In genomic region chr3:61564405-61565059, GRCh38 we compare ENCODE assay signal across 8 cellular contexts. TPM values are rescaled to one million over a fixed set of nuclear protein-coding genes. Genes with fewer than 3 reads are reported as not detected.
DNase-seq lines count a peak whose midpoint lies in the region; ATAC-seq and TF ChIP-seq lines count a peak whose summit lies in the region.

No MANE protein-coding gene starts in this region.

- H3K36me3 ChIP-seq in left lung (no peaks in the 10 kb centered on the region), stomach smooth muscle (ENCODE audit: control insufficient read depth in 2 of 2, insufficient read depth in 2 of 2, low read length in 2 of 2) (no peaks in the 10 kb centered on the region)

- no peaks in the 10 kb centered on the region for H3K4me1 Mint-ChIP-seq in Calu3 (ENCODE audit: low read depth, unreplicated experiment)

- CTCF ChIA-PET in Calu3 (lab: Charles Lee), result no interaction called here

- no peak overlapping the region for H3K27ac Mint-ChIP-seq in Calu3 (ENCODE audit: unreplicated experiment)

- H3K9me3 ChIP-seq in left lung, result no peaks in the 10 kb centered on the region
- no peaks in the 10 kb centered on the region for H3K9me3 ChIP-seq in stomach smooth muscle (ENCODE audit: control insufficient read depth in 2 of 2, low read length in 2 of 2)

- H3K36me3 Mint-ChIP-seq in Calu3 (ENCODE audit: insufficient read depth, unreplicated experiment), result peaks cover 20% of the 10 kb centered on the region

- H3K4me1 ChIP-seq in left lung (peaks cover 9 to 31% of the 10 kb centered on the region in 2 donors), stomach smooth muscle (ENCODE audit: control insufficient read depth, insufficient read depth, low read length) (peaks cover 20% of the 10 kb centered on the region)

- peak; percentile 6 for DNase-seq in Calu3
- DNase-seq in LHCN-M2 (ENCODE audit: low read depth), result peak; percentile 65
- DNase-seq in dermis blood vessel endothelial cell, result peak; percentile 81
- DNase-seq in left lung, result peak; percentile 76 to 92
- no peak for DNase-seq in OCI-M1 (lab: John Stamatoyannopoulos, UW)
- DNase-seq in stimulated activated CD4-positive, alpha-beta T cell treated with anti-CD3 and anti-CD28 coated beads, Interleukin-4, amount 100 ng/mL, for 1 hour, result no peak

- H3K4me3 ChIP-seq in left lung, result peak overlapping the region; percentile 64 to 72
- H3K4me3 ChIP-seq in stomach smooth muscle (ENCODE audit: low read length in 2 of 2), result peak overlapping the region; percentile 89 to 90

- TF ChIP-seq CTCF in Calu3 (IDR thresholded peaks at IDR 0.05; ENCODE audit: unreplicated experiment), result no peak
- TF ChIP-seq CTCF in left lung (IDR thresholded peaks at IDR 0.05), result peak; percentile 67 to 75

- intact Hi-C loops in Calu3 (cut with micrococcal nuclease; ENCODE audit: unreplicated experiment) (no loop called here), left lung (cut with DNase I) (loop anchor here in 1 of 2 donors (10.0 kb wide), 1 partner anchor 290 kb away; no protein-coding TSS in a partner anchor)

- peaks cover 61% of the 10 kb centered on the region for H3K27me3 Mint-ChIP-seq in Calu3 (ENCODE audit: unreplicated experiment)

- H3K9ac ChIP-seq in stomach smooth muscle (ENCODE audit: low read length in 2 of 2), result peak overlapping the region; percentile 60 to 68

- peaks cover 0 to 56% of the 10 kb centered on the region in 2 donors for H3K27me3 ChIP-seq in left lung
- H3K27me3 ChIP-seq in stomach smooth muscle (ENCODE audit: control insufficient read depth in 1 of 2, insufficient read depth in 2 of 2, low read length in 2 of 2), result no peaks in the 10 kb centered on the region

- H3K9me3 Mint-ChIP-seq in Calu3 (ENCODE audit: low read depth, unreplicated experiment), result no peaks in the 10 kb centered on the region

- ATAC-seq in left lung (peak; percentile 64), GM18873 (IDR thresholded peaks at IDR 0.05; ENCODE audit: low FRiP score, unreplicated experiment) (no peak)

- BruUV-seq in Calu3 (replicated peaks; lab: Mats Ljungman, UMichigan), result no TSS peak

- H3K4me3 Mint-ChIP-seq in Calu3 (ENCODE audit: low read depth, unreplicated experiment), result no peak overlapping the region

- peak overlapping the region; percentile 8 to 33 for H3K27ac ChIP-seq in left lung
- H3K27ac ChIP-seq in stomach smooth muscle (ENCODE audit: low read length), result peak overlapping the region; percentile 58

RNA-seq across cellular contexts. Expression of gene PTPRG, which starts 3.2 kb away (rescaled TPM):
- total RNA-seq in Calu3 (2022), result 0.35 and 1.1 TPM in 2 replicates
- total RNA-seq in LHCN-M2 (2014; rRNA removed), result 26.2 and 32.2 TPM in 2 replicates
- 9.3 TPM for polyA plus RNA-seq in LHCN-M2 (2012)
- total RNA-seq in dermis blood vessel endothelial cell, result 25.6 and 26.0 TPM in 2 replicates
- 10 to 100 TPM; 69.2 to 88.4 TPM for total RNA-seq in left lung

Comparison
In these comparisons a context has a peak if more than half of its experiments do, and no peak if none do; other contexts are left out.
1. DNase-seq: peak in Calu3 (single experiment), LHCN-M2 (single experiment), dermis blood vessel endothelial cell (single experiment) and left lung (2 of 2); none in OCI-M1 (single experiment) and stimulated activated CD4-positive, alpha-beta T cell treated with anti-CD3 and anti-CD28 coated beads, Interleukin-4, amount 100 ng/mL, for 1 hour (single experiment).
2. RNA of gene PTPRG, which starts 3.2 kb away (total RNA-seq): 69.2 to 88.4 TPM in left lung, 26.2 to 32.2 TPM in LHCN-M2 and 25.6 to 26.0 TPM in dermis blood vessel endothelial cell; 0.35 to 1.1 TPM in Calu3; every median in the first group is over 10 times any median in the second.